In genomic region chr16:10940501-10941079, GRCh38 we compare ENCODE assay signal across 8 cellular contexts. TPM values are rescaled to one million over a fixed set of nuclear protein-coding genes. Genes with fewer than 3 reads are reported as not detected.
DNase-seq lines count a peak whose midpoint lies in the region; ATAC-seq lines count a peak whose summit lies in the region.

No MANE protein-coding gene starts in this region.

- POLR2A ChIA-PET in activated CD4-positive, alpha-beta memory T cell treated with anti-CD3 and anti-CD28 coated beads for 36 hours (lab: Charles Lee) = interaction anchor here (0.7 to 1.2 kb wide), 3 partner anchors 45 to 311 kb away, joined by 3 to 6 read pairs (median 3); partner anchors contain the start of gene NUBP1

- peak overlapping the region; percentile 79 for H3K27ac Mint-ChIP-seq in activated CD4-positive, alpha-beta memory T cell treated with anti-CD3 and anti-CD28 coated beads for 36 hours

- H3K4me3 ChIP-seq in HUES48 (ENCODE audit: low read depth, low read length) = peak overlapping the region; percentile 76
- H3K4me3 ChIP-seq in right cardiac atrium (ENCODE audit: low read length) = peak overlapping the region; percentile 65
- H3K4me3 ChIP-seq in skeletal muscle tissue (ENCODE audit: low read length in 3 of 3) = peak overlapping the region; percentile 82 to 95 (median 95)

- H3K9me3 ChIP-seq in HUES48 (ENCODE audit: control insufficient read depth, insufficient read depth, low read length) (no peaks in the 10 kb centered on the region), right cardiac atrium (ENCODE audit: control insufficient read depth, low read length) (no peaks in the 10 kb centered on the region), skeletal muscle tissue (ENCODE audit: control insufficient read depth in 3 of 3, low read length in 3 of 3) (no peaks in the 10 kb centered on the region)

- peaks cover 73% of the 10 kb centered on the region for H3K4me1 Mint-ChIP-seq in activated CD4-positive, alpha-beta memory T cell treated with anti-CD3 and anti-CD28 coated beads for 36 hours (ENCODE audit: low read depth)

- peak; percentile 27 for DNase-seq in activated CD4-positive, alpha-beta memory T cell treated with anti-CD3 and anti-CD28 coated beads for 36 hours
- DNase-seq in right cardiac atrium = peak in 1 of 3 donors; percentile 60
- no peak for DNase-seq in HuH-7.5 (ENCODE audit: low spot score)
- DNase-seq in AML-193 (lab: John Stamatoyannopoulos, UW) = no peak
- no peak for DNase-seq in T1000 (lab: John Stamatoyannopoulos, UW)

- CTCF ChIA-PET in activated CD4-positive, alpha-beta memory T cell treated with anti-CD3 and anti-CD28 coated beads for 36 hours (lab: Charles Lee) = interaction anchor here (0.6 to 2.6 kb wide), 5 partner anchors 13 to 594 kb away, joined by 3 to 11 read pairs (median 3); no protein-coding TSS in a partner anchor

- H3K27me3 Mint-ChIP-seq in activated CD4-positive, alpha-beta memory T cell treated with anti-CD3 and anti-CD28 coated beads for 36 hours = no peaks in the 10 kb centered on the region

- H3K27ac ChIP-seq in HUES48 (ENCODE audit: low read depth, low read length) (no peak overlapping the region), right cardiac atrium (ENCODE audit: low read length) (peak overlapping the region; percentile 65), skeletal muscle tissue (ENCODE audit: low read depth, low read length) (peak overlapping the region; percentile 82)

- H3K4me3 Mint-ChIP-seq in activated CD4-positive, alpha-beta memory T cell treated with anti-CD3 and anti-CD28 coated beads for 36 hours = peak overlapping the region; percentile 92

- H3K27me3 ChIP-seq in HUES48 (ENCODE audit: control insufficient read depth, insufficient read depth, low read length) (no peaks in the 10 kb centered on the region), right cardiac atrium (ENCODE audit: control insufficient read depth, insufficient read depth) (no peaks in the 10 kb centered on the region), skeletal muscle tissue (ENCODE audit: control insufficient read depth in 3 of 3, insufficient read depth in 3 of 3, low read length in 3 of 3) (no peaks in the 10 kb centered on the region)

- peaks cover 21% of the 10 kb centered on the region; the same call in 1 of the 2 replicates for H3K36me3 ChIP-seq in HUES48 (ENCODE audit: control insufficient read depth, insufficient read depth, low read length)
- H3K36me3 ChIP-seq in skeletal muscle tissue (ENCODE audit: control insufficient read depth in 3 of 3, insufficient read depth in 3 of 3, low read length in 3 of 3) = peaks cover 0 to 4% (median 2%) of the 10 kb centered on the region in 3 donors

- H3K4me1 ChIP-seq in HUES48 (ENCODE audit: control insufficient read depth, insufficient read depth, low read length) = peaks cover 24% of the 10 kb centered on the region
- peaks cover 27% of the 10 kb centered on the region for H3K4me1 ChIP-seq in right cardiac atrium (ENCODE audit: control insufficient read depth, insufficient read depth, low read length)
- H3K4me1 ChIP-seq in skeletal muscle tissue (ENCODE audit: control insufficient read depth in 3 of 3, insufficient read depth in 3 of 3, low read length in 3 of 3) = peaks cover 75 to 82% (median 78%) of the 10 kb centered on the region in 3 donors

- peaks cover 17% of the 10 kb centered on the region for H3K36me3 Mint-ChIP-seq in activated CD4-positive, alpha-beta memory T cell treated with anti-CD3 and anti-CD28 coated beads for 36 hours

- H3K9ac ChIP-seq in HUES48 (ENCODE audit: low read depth, low read length) (no peak overlapping the region), skeletal muscle tissue (ENCODE audit: low read depth in 1 of 3, low read length in 3 of 3) (peak overlapping the region; percentile 86 to 97 (median 91))

- ATAC-seq in right cardiac atrium (no peak), HG03342 (IDR thresholded peaks at IDR 0.05; ENCODE audit: unreplicated experiment) (no peak)

- WGBS in right cardiac atrium = 17% methylated on average over 8 of the region's 8 CpGs

- H3K9me3 Mint-ChIP-seq in activated CD4-positive, alpha-beta memory T cell treated with anti-CD3 and anti-CD28 coated beads for 36 hours = no peaks in the 10 kb centered on the region

- intact Hi-C loops in activated CD4-positive, alpha-beta memory T cell treated with anti-CD3 and anti-CD28 coated beads for 36 hours (cut with micrococcal nuclease) = loop anchor here (2.0 to 5.0 kb wide), 3 partner anchors 22 to 977 kb away; partner anchors contain the start of gene GSPT1
- intact Hi-C loops in right cardiac atrium (cut with DNase I) = no loop called here

RNA-seq across cellular contexts. Expression of gene DEXI, which starts 1.7 kb away (rescaled TPM):
- total RNA-seq in activated CD4-positive, alpha-beta memory T cell treated with anti-CD3 and anti-CD28 coated beads for 36 hours = 10 to 100 TPM; 35.1 to 38.2 TPM
- total RNA-seq in right cardiac atrium (100 to 1,000 TPM in 2 of 4 donors, 10 to 100 TPM in 2; 82.2 to 126 (median 101) TPM), skeletal muscle tissue (42.8 TPM)
- polyA plus RNA-seq in right cardiac atrium = 127 TPM

RNA-seq across cellular contexts. Expression of gene CLEC16A, which starts 3.8 kb away (rescaled TPM):
- 10 to 100 TPM; 25.5 to 26.7 TPM for total RNA-seq in activated CD4-positive, alpha-beta memory T cell treated with anti-CD3 and anti-CD28 coated beads for 36 hours
- total RNA-seq in right cardiac atrium = 10 to 100 TPM; 24.0 to 31.5 (median 30.4) TPM
- polyA plus RNA-seq in right cardiac atrium = 14.9 TPM
- total RNA-seq in skeletal muscle tissue = 14.6 TPM
